Comparison of ENCODE assay signal across 19 cellular contexts in the genomic region with DNA sequence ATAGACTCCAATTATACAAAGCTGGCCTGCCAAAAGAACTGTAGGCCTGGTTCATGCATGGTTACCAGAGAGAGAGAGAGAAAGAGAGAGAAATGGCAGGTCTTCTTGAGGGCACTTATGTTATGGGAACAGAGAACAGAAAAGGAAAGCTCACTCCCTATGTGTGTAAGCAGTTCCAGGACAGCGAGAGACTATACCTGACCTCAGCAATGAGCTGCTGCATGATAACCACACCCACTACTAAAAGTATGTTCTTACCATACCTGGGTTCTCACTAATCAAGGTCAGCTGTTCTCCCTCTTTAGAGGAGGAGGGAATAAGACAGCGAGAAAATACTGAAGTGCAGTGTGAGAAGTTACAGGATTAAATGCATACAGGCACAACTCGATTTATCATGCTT.
"Had no signal": no experiment of that assay in that cellular context is flagged by ENCODE, and none has a peak within 500 bp of the region (broad histone marks: within the 10 kb centered on the region; RNA-seq: fewer than 3 reads in every experiment).

No MANE protein-coding gene starts in this region.

- DNase-seq: IMR-90, KG1, MG63, NCI-H1105, NCI-H1417, NCI-H1436 treated with DMSO at 0.1 percent for 48 hours, NCI-H1694, NCI-H187 treated with DMSO at 0.1 percent for 48 hours, NCI-H2029 treated with DMSO at 0.1 percent for 48 hours, NCI-H2107, NCI-H2227 treated with DMSO at 0.1 percent for 48 hours, NCI-H524, NCI-H526 treated with DMSO at 0.1 percent for 48 hours, NCI-H748 treated with DMSO at 0.1 percent for 48 hours, RPMI8226, SHP77, SK-N-SH, SW 1271 had no signal

- H3K4me2 ChIP-seq: SK-N-SH had no signal

- H3K9ac ChIP-seq: SK-N-SH had no signal

- H3K27me3 ChIP-seq: MG63 had no signal

- H3K4me3 ChIP-seq: MG63 had no signal

- ATAC-seq: HepG2 had no signal

- H3K36me3 ChIP-seq: MG63 had no signal

- H3K9me3 ChIP-seq: MG63, SK-N-SH had no signal

- H3K9me2 ChIP-seq: SK-N-SH had no signal
